ENCODE assay signal across 8 cellular contexts in the genomic region with DNA sequence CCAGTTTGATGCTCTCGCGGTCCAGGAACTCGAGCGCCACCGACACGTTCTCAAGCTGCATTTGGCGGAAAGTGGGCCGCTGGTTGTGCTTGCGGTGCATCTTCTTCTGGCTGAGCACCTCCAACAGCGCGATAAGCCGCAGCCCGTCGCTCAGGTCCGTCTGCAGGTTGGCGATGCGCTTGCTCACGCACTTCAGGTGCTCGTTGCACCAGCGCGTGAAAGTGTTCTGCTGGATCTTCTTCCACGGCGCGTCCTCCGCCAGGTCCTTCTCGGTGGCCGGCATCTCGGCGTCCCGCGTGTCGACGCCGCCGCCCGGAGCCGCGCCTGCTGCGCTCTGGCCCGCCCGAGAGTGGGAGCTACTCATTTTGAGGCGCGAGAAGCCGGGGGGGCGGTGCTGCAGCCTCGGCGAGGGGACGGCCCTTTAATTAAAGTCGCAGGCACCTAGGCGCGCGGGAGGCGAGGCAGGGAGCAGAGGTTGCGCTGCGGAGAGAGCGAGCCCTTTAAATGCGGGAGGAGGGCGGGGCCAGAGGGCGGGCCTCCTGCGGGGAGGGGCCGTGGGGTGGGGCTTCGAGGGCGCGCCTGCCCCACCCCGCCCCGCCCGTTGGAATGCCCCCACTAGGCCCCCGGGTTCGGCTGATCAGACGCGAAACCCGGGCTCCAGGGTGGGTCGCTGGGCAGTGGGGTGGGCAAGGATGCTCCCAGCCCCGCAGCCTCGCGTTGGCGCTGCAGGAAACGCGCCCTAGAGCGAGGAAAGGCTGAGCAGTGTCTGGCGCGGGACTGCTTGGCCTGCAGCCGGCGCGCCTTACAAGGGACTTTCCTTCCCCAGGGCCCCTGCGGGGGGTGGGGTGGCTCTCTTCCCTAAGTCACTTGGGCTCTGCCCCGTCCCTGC. TPM values are rescaled to one million over a fixed set of nuclear protein-coding genes. Genes with fewer than 3 reads are reported as not detected.
DNase-seq lines count a peak whose midpoint lies in the region; ATAC-seq and TF ChIP-seq lines count a peak whose summit lies in the region.

No MANE protein-coding gene starts in this region.

- intact Hi-C loops in right cardiac atrium (cut with DNase I) (no loop called here), uterus (cut with DNase I; ENCODE audit: low total_unique reads) (no loop called here)

- H3K4me3 ChIP-seq in right cardiac atrium (ENCODE audit: low read length) (peak overlapping the region; percentile 96), uterus (peak overlapping the region; percentile 56 to 64)

- H3K27ac Mint-ChIP-seq in T-cell: peak overlapping the region; percentile 82 to 84

- POLR2A ChIA-PET in T-cell (lab: Charles Lee): interaction anchor here (0.5 to 1.2 kb wide), 6 partner anchors 8 to 386 kb away, joined by 3 to 21 read pairs (median 4); partner anchors contain the start of genes EMD (in 1 of the 2) and SLC10A3 (in 1 of the 2)

- peak; percentile 92 to 95 for TF ChIP-seq POLR2A in uterus (IDR thresholded peaks at IDR 0.05)

- TF ChIP-seq CTCF in GM10266 (IDR thresholded peaks at IDR 0.05; ENCODE audit: control insufficient read depth, insufficient read depth, low read depth, missing control alignments) (no peak), uterus (IDR thresholded peaks at IDR 0.05) (peak in 1 of 4 experiments; percentile 19)

- WGBS in right cardiac atrium: under 1% methylated on average over 84 of the region's 87 CpGs

- H3K4me1 Mint-ChIP-seq in T-cell: peaks cover 26 to 34% (median 31%) of the 10 kb centered on the region in 3 donors

- ATAC-seq in HG02763 (IDR thresholded peaks at IDR 0.05; ENCODE audit: unreplicated experiment): peak; percentile 70
- peak; percentile 58 to 70 (median 68) for ATAC-seq in T-cell (replicated peaks in 1 of 4)
- ATAC-seq in right cardiac atrium: peak; percentile 71 to 74

- H3K27me3 Mint-ChIP-seq in T-cell: no peaks in the 10 kb centered on the region

- H3K4me3 Mint-ChIP-seq in T-cell: peak overlapping the region; percentile 80 to 88 (median 83)

- H3K27ac ChIP-seq in right cardiac atrium (ENCODE audit: low read length): peak overlapping the region; percentile 98
- peak overlapping the region; percentile 95 to 98 for H3K27ac ChIP-seq in uterus

- H3K9me3 Mint-ChIP-seq in T-cell: no peaks in the 10 kb centered on the region

- no peaks in the 10 kb centered on the region for H3K36me3 Mint-ChIP-seq in T-cell

- CTCF ChIA-PET in T-cell (lab: Charles Lee): interaction anchor here in 1 of 2 donors (0.6 kb wide), 2 partner anchors 139 to 225 kb away, joined by 4 to 7 read pairs; no protein-coding TSS in a partner anchor

- H3K4me1 ChIP-seq in right cardiac atrium (ENCODE audit: control insufficient read depth, insufficient read depth, low read length) (peaks cover 6% of the 10 kb centered on the region), uterus (peaks cover 0 to 12% of the 10 kb centered on the region in 2 donors)

- peak; percentile 89 for DNase-seq in GM10266 (ENCODE audit: extremely low spot score)
- DNase-seq in NCI-H1436 (lab: John Stamatoyannopoulos, UW): peak; percentile 95
- DNase-seq in T-cell: peak; percentile 80 to 93 (median 88)
- DNase-seq in amygdala (lab: John Stamatoyannopoulos, UW): peak in 54 of 56 donors; percentile 13 to 93 (median 79)
- DNase-seq in right cardiac atrium: peak; percentile 95 to 98 (median 98)
- peak; percentile 90 for DNase-seq in putamen (ENCODE audit: low spot score)
- DNase-seq in uterus: peak; percentile 91 to 95

- no peaks in the 10 kb centered on the region for H3K36me3 ChIP-seq in uterus

- H3K9me3 ChIP-seq in right cardiac atrium (ENCODE audit: control insufficient read depth, low read length) (no peaks in the 10 kb centered on the region), uterus (no peaks in the 10 kb centered on the region)

- no peaks in the 10 kb centered on the region for H3K27me3 ChIP-seq in right cardiac atrium (ENCODE audit: control insufficient read depth, insufficient read depth)
- H3K27me3 ChIP-seq in uterus: no peaks in the 10 kb centered on the region

RNA-seq across cellular contexts. Expression of gene FLNA, which starts 3.3 kb away (rescaled TPM):
- total RNA-seq in T-cell (1,000 to 10,000 TPM in 4 of 5 donors, 100 to 1,000 TPM in 1; 893 to 1,483 (median 1,268) TPM), right cardiac atrium (100 to 1,000 TPM; 262 to 363 (median 298) TPM), uterus (1,000 to 10,000 TPM; 1,067 to 4,271 (median 2,911) TPM)
- 271 TPM for polyA plus RNA-seq in right cardiac atrium

RNA-seq across cellular contexts. Expression of gene EMD, which starts 8.0 kb away (rescaled TPM):
- 100 to 1,000 TPM in 2 of 5 donors, 10 to 100 TPM in 3; 73.4 to 136 (median 80.4) TPM for total RNA-seq in T-cell
- total RNA-seq in right cardiac atrium: 10 to 100 TPM; 58.5 to 72.9 (median 60.0) TPM
- polyA plus RNA-seq in right cardiac atrium: 86.1 TPM
- 100 to 1,000 TPM in 1 of 4 donors, 10 to 100 TPM in 3; 13.6 to 118 (median 44.4) TPM for total RNA-seq in uterus

RNA-seq across cellular contexts. Expression of gene RPL10, which starts 27.1 kb away (rescaled TPM):
- total RNA-seq in T-cell (1,000 to 10,000 TPM; 5,175 to 6,006 (median 5,765) TPM), right cardiac atrium (1,000 to 10,000 TPM; 2,034 to 2,544 (median 2,211) TPM), uterus (1,000 to 10,000 TPM; 2,407 to 9,172 (median 4,014) TPM)
- polyA plus RNA-seq in right cardiac atrium: 2,857 TPM

RNA-seq across cellular contexts. Expression of gene DNASE1L1, which starts 37.9 kb away (rescaled TPM):
- total RNA-seq in T-cell (10 to 100 TPM; 22.6 to 31.3 (median 25.5) TPM), right cardiac atrium (10 to 100 TPM; 47.3 to 52.6 (median 51.2) TPM), uterus (10 to 100 TPM; 10.2 to 31.8 (median 21.2) TPM)
- 60.5 TPM for polyA plus RNA-seq in right cardiac atrium

RNA-seq across cellular contexts. Expression of gene TAFAZZIN, which starts 40.2 kb away (rescaled TPM):
- 100 to 1,000 TPM in 3 of 5 donors, 10 to 100 TPM in 2; 89.8 to 144 (median 129) TPM for total RNA-seq in T-cell
- 10 to 100 TPM; 38.0 to 45.0 (median 39.0) TPM for total RNA-seq in right cardiac atrium
- 43.9 TPM for polyA plus RNA-seq in right cardiac atrium
- total RNA-seq in uterus: 10 to 100 TPM; 15.3 to 62.3 (median 20.5) TPM

Comparison
In these comparisons a context has a peak if more than half of its experiments do, and no peak if none do; other contexts are left out.
1. Peak in every context shown above with its lines: DNase-seq, ATAC-seq, H3K4me3 ChIP-seq and H3K27ac ChIP-seq.